Comparison of ENCODE assay signal across 8 cellular contexts in the genomic region with DNA sequence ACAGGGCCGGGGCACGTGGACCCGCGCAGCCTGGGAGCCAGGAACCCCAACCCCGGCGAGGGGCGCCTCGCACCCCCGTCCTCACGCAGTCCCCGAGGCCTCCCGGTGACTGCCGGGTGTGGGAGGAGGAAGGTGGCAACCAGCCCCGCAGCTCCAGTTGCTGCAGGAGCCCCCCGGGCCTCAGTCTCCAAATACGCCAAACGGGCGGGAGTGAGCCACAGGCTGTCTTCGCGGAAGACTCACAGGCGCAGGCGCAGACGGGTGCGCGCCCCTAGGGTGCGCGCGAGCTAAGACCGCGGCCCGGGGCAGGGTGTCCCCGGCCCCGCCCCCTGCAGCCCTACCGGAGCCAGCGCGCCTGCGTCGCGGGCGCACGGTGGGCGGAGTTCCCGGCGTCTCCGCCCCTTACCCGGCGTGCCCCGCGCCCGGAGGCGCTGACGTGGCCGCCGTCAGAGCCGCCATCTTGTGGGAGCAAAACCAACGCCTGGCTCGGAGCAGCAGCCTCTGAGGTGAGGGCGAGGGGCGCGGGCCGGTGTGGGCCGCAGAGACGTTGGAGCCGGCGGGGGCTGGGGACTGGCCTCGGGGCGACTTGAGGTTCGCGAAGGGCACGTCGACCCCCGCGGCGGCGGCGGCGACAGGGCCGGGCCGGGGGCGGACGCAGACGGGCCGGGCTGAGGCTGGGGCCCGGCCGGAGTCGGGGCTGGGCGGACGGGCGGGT. TPM values are rescaled to one million over a fixed set of nuclear protein-coding genes. Genes with fewer than 3 reads are reported as not detected.
DNase-seq lines count a peak whose midpoint lies in the region; ATAC-seq and TF ChIP-seq lines count a peak whose summit lies in the region.

ARF1 (plus strand) TSS at position 449 of the 715 bp plus-strand sequence. CDS start 14,407 bp downstream, outside the sequence.

- H3K27me3 ChIP-seq in ovary: no peaks in the 10 kb centered on the region
- no peaks in the 10 kb centered on the region for H3K27me3 ChIP-seq in thymus (ENCODE audit: control insufficient read depth, insufficient read depth)

- peak within 1 kb of the TSS; percentile 99 for H3K4me3 ChIP-seq in ovary
- H3K4me3 ChIP-seq in thymus (ENCODE audit: low read length): peak within 1 kb of the TSS; percentile 93

- peak within 1 kb of the TSS; percentile 96 for H3K27ac Mint-ChIP-seq in activated naive CD8-positive, alpha-beta T cell
- H3K27ac Mint-ChIP-seq in glutamatergic neuron (ENCODE audit: unreplicated experiment): peak within 1 kb of the TSS; percentile 93

- no peaks in the 10 kb centered on the region for H3K9me3 Mint-ChIP-seq in activated naive CD8-positive, alpha-beta T cell (ENCODE audit: low read depth)
- H3K9me3 Mint-ChIP-seq in glutamatergic neuron (ENCODE audit: unreplicated experiment): peaks cover 7% of the 10 kb centered on the region

- TF ChIP-seq POLR2A in GM10847 (IDR thresholded peaks at IDR 0.05; ENCODE audit: extremely low read depth, insufficient read length) (peak; percentile 79), ovary (IDR thresholded peaks at IDR 0.05) (peak; percentile 96)

- peak; percentile 21 for TF ChIP-seq EP300 in ovary (IDR thresholded peaks at IDR 0.05)

- peaks cover 7% of the 10 kb centered on the region for H3K36me3 Mint-ChIP-seq in activated naive CD8-positive, alpha-beta T cell
- H3K36me3 Mint-ChIP-seq in glutamatergic neuron (ENCODE audit: unreplicated experiment): no peaks in the 10 kb centered on the region

- DNase-seq in NCI-H1105 treated with DMSO at 0.1 percent for 48 hours (lab: John Stamatoyannopoulos, UW): peak; percentile 65
- peak; percentile 95 for DNase-seq in SKM-1 treated with dmso at 0.1 percent for 144 hours (lab: John Stamatoyannopoulos, UW; ENCODE audit: unreplicated experiment)
- DNase-seq in glutamatergic neuron: peak; percentile 93
- peak; percentile 89 to 97 (median 95) for DNase-seq in ovary

- intact Hi-C loops in ovary (cut with DNase I): loop anchor here in 1 of 4 donors (1.0 kb wide), 1 partner anchor 21 kb away; the partner anchor contains the start of gene C1orf35

- no peaks in the 10 kb centered on the region for H3K36me3 ChIP-seq in ovary
- H3K36me3 ChIP-seq in thymus (ENCODE audit: control insufficient read depth, insufficient read depth): peaks cover 4% of the 10 kb centered on the region

- H3K4me1 ChIP-seq in ovary (ENCODE audit: insufficient read depth) (peaks cover 22% of the 10 kb centered on the region), thymus (ENCODE audit: control insufficient read depth, insufficient read depth, low read length) (peaks cover 19% of the 10 kb centered on the region)

- peak; percentile 81 for ATAC-seq in HG02642 (IDR thresholded peaks at IDR 0.05; ENCODE audit: poor library complexity, unreplicated experiment)

- 0 to 1% (median 0%) methylated on average over 52 to 89 of the region's 89 CpGs for WGBS in ovary, 3 donors
- under 1% methylated on average over 89 of the region's 89 CpGs for WGBS in thymus

- H3K27ac ChIP-seq in ovary: peak within 1 kb of the TSS; percentile 97 to 99
- H3K27ac ChIP-seq in thymus (ENCODE audit: low read depth): peak within 1 kb of the TSS; percentile 98

- no peaks in the 10 kb centered on the region for H3K27me3 Mint-ChIP-seq in activated naive CD8-positive, alpha-beta T cell
- peaks cover 6% of the 10 kb centered on the region for H3K27me3 Mint-ChIP-seq in glutamatergic neuron (ENCODE audit: unreplicated experiment)

- H3K4me1 Mint-ChIP-seq in activated naive CD8-positive, alpha-beta T cell (ENCODE audit: low read depth): peaks cover 38% of the 10 kb centered on the region
- H3K4me1 Mint-ChIP-seq in glutamatergic neuron (ENCODE audit: low read depth, unreplicated experiment): peaks cover 18% of the 10 kb centered on the region

- H3K9me3 ChIP-seq in ovary (no peaks in the 10 kb centered on the region), thymus (ENCODE audit: control insufficient read depth) (no peaks in the 10 kb centered on the region)

- TF ChIP-seq CTCF in glutamatergic neuron (IDR thresholded peaks at IDR 0.05; ENCODE audit: partially characterized antibody, unreplicated experiment) (no peak), ovary (IDR thresholded peaks at IDR 0.05) (peak in 1 of 3 donors; percentile 45)

- H3K4me3 Mint-ChIP-seq in activated naive CD8-positive, alpha-beta T cell: peak within 1 kb of the TSS; percentile 94
- peak within 1 kb of the TSS; percentile 95 for H3K4me3 Mint-ChIP-seq in glutamatergic neuron (ENCODE audit: unreplicated experiment)

RNA-seq across cellular contexts. Expression of gene ARF1, which starts in this region (rescaled TPM):
- total RNA-seq in glutamatergic neuron (ENCODE audit: unreplicated experiment) (222 TPM), ovary (100 to 1,000 TPM; 209 to 345 (median 285) TPM)
- polyA plus RNA-seq in ovary (100 to 1,000 TPM; 179 to 307 TPM), thymus (227 TPM)

Comparison
In these comparisons a context has a peak if more than half of its experiments do, and no peak if none do; other contexts are left out.
1. Peak in every context shown above with its lines: DNase-seq, ATAC-seq, H3K4me3 ChIP-seq and H3K27ac ChIP-seq.